Comparison of ENCODE assay signal across 19 cellular contexts in genomic region chr6:158312672-158313397, GRCh38. TPM values are rescaled to one million over a fixed set of nuclear protein-coding genes. Genes with fewer than 3 reads are reported as not detected.
A peak's percentile ranks its signal among the peaks of the same experiment; 100 is the strongest.
DNase-seq lines count a peak whose midpoint lies in the region; ATAC-seq and TF ChIP-seq lines count a peak whose summit lies in the region.
"Had no signal": no experiment of that assay in that cellular context is flagged by ENCODE, and none has a peak within 500 bp of the region (broad histone marks: within the 10 kb centered on the region; RNA-seq: fewer than 3 reads in every experiment).

No MANE protein-coding gene starts in this region.

- no peak for DNase-seq in activated naive CD8-positive, alpha-beta T cell treated with anti-CD3 and anti-CD28 coated beads for 36 hours
- DNase-seq in SK-N-MC (ENCODE audit: low read depth, low spot score) (no peak), coronary artery (ENCODE audit: low spot score) (no peak), ovary (no peak)
- no peak for DNase-seq in CD8-positive, alpha-beta T cell
- DNase-seq: activated CD4-positive, CD25-positive, alpha-beta regulatory T cell treated with anti-CD3 and anti-CD28 coated beads, Interleukin-2, amount 50 U/mL, for 72 hours; activated CD8-positive, alpha-beta memory T cell treated with anti-CD3 and anti-CD28 coated beads for 24 hours; activated T-cell treated with anti-CD3 and anti-CD28 coated beads, Interleukin-2, amount 50 U/mL, for 4 hours; body of pancreas; GOT3; hippocampal formation; NCI-H2029 treated with DMSO at 0.1 percent for 48 hours; stimulated activated CD4-positive, alpha-beta T cell treated with anti-CD3 and anti-CD28 coated beads, Interleukin-12 subunit alpha, Interleukin-12 subunit beta, amount 100 ng/mL, for 4 hours; T1000; uterus had no signal

- H3K9me3 Mint-ChIP-seq in activated naive CD8-positive, alpha-beta T cell (ENCODE audit: low read depth), result peaks cover 4% of the 10 kb centered on the region
- no peaks in the 10 kb centered on the region for H3K9me3 Mint-ChIP-seq in activated naive CD8-positive, alpha-beta T cell treated with anti-CD3 and anti-CD28 coated beads for 36 hours
- H3K9me3 Mint-ChIP-seq in CD8-positive, alpha-beta T cell, result peaks cover 5% of the 10 kb centered on the region

- no peak overlapping the region for H3K4me3 Mint-ChIP-seq in activated naive CD8-positive, alpha-beta T cell
- no peak overlapping the region for H3K4me3 Mint-ChIP-seq in activated naive CD8-positive, alpha-beta T cell treated with anti-CD3 and anti-CD28 coated beads for 36 hours
- H3K4me3 Mint-ChIP-seq in CD8-positive, alpha-beta T cell, result no peak overlapping the region
- H3K4me3 Mint-ChIP-seq: activated T-cell treated with anti-CD3 and anti-CD28 coated beads, Interleukin-2, amount 50 U/mL, for 4 hours had no signal

- intact Hi-C loops in CD8-positive, alpha-beta T cell (cut with DNase I, micrococcal nuclease), result loop anchor here in 1 of 2 experiments (5.0 kb wide), 1 partner anchor 56 kb away; no protein-coding TSS in a partner anchor
- intact Hi-C loops in ovary (cut with DNase I), result no loop called here

- no peaks in the 10 kb centered on the region for H3K27me3 Mint-ChIP-seq in activated naive CD8-positive, alpha-beta T cell
- H3K27me3 Mint-ChIP-seq in activated naive CD8-positive, alpha-beta T cell treated with anti-CD3 and anti-CD28 coated beads for 36 hours, result no peaks in the 10 kb centered on the region
- no peaks in the 10 kb centered on the region for H3K27me3 Mint-ChIP-seq in CD8-positive, alpha-beta T cell (ENCODE audit: low read depth)

- peak overlapping the region; percentile 34 for H3K27ac Mint-ChIP-seq in activated naive CD8-positive, alpha-beta T cell
- no peak overlapping the region for H3K27ac Mint-ChIP-seq in activated naive CD8-positive, alpha-beta T cell treated with anti-CD3 and anti-CD28 coated beads for 36 hours
- no peak overlapping the region for H3K27ac Mint-ChIP-seq in CD8-positive, alpha-beta T cell

- TF ChIP-seq CTCF in CD8-positive, alpha-beta T cell (IDR thresholded peaks at IDR 0.05), result no peak
- no peak for TF ChIP-seq CTCF in coronary artery (IDR thresholded peaks at IDR 0.05)
- TF ChIP-seq CTCF in ovary (IDR thresholded peaks at IDR 0.05), result no peak

- H3K4me1 Mint-ChIP-seq in activated naive CD8-positive, alpha-beta T cell (ENCODE audit: low read depth), result peaks cover 1% of the 10 kb centered on the region
- peaks cover 3% of the 10 kb centered on the region for H3K4me1 Mint-ChIP-seq in activated naive CD8-positive, alpha-beta T cell treated with anti-CD3 and anti-CD28 coated beads for 36 hours
- H3K4me1 Mint-ChIP-seq in CD8-positive, alpha-beta T cell (ENCODE audit: low read depth), result peaks cover 6% of the 10 kb centered on the region

- H3K9ac ChIP-seq in SK-N-MC (ENCODE audit: insufficient read length), result no peak overlapping the region

- 84 to 88% (median 87%) methylated on average over 11 of the region's 11 CpGs for WGBS in ovary, 3 donors

- H3K9me3 ChIP-seq in SK-N-MC (ENCODE audit: low read depth, low read length) (no peaks in the 10 kb centered on the region), ovary (no peaks in the 10 kb centered on the region)
- H3K9me3 ChIP-seq in CD8-positive, alpha-beta T cell (ENCODE audit: low read length), result no peaks in the 10 kb centered on the region
- H3K9me3 ChIP-seq: body of pancreas, uterus had no signal

- TF ChIP-seq EP300 in ovary (IDR thresholded peaks at IDR 0.05), result no peak

- H3K27ac ChIP-seq in SK-N-MC (peak overlapping the region; percentile 57), layer of hippocampus (ENCODE audit: low read depth, low read length) (peak overlapping the region; percentile 39), temporal lobe (ENCODE audit: low read depth, low read length) (peak overlapping the region; percentile 59), coronary artery (no peak overlapping the region), ovary (no peak overlapping the region)
- no peak overlapping the region for H3K27ac ChIP-seq in CD8-positive, alpha-beta T cell (ENCODE audit: low read depth, low read length)
- H3K27ac ChIP-seq: 22Rv1, body of pancreas had no signal

- H3K27me3 ChIP-seq in layer of hippocampus (ENCODE audit: control insufficient read depth, insufficient read depth, low read length) (no peaks in the 10 kb centered on the region), ovary (no peaks in the 10 kb centered on the region)
- no peaks in the 10 kb centered on the region for H3K27me3 ChIP-seq in CD8-positive, alpha-beta T cell (ENCODE audit: insufficient read depth, low read length)
- H3K27me3 ChIP-seq: body of pancreas, uterus had no signal

- POLR2A ChIA-PET in CD8-positive, alpha-beta T cell (lab: Charles Lee), result no interaction called here

- no peak for TF ChIP-seq POLR2A in ovary (IDR thresholded peaks at IDR 0.05)

- no peak for ATAC-seq in CD8-positive, alpha-beta T cell
- ATAC-seq: activated T-cell treated with anti-CD3 and anti-CD28 coated beads, Interleukin-2, amount 50 U/mL, for 4 hours; body of pancreas had no signal

- peaks cover 38% of the 10 kb centered on the region for H3K36me3 Mint-ChIP-seq in activated naive CD8-positive, alpha-beta T cell
- H3K36me3 Mint-ChIP-seq in activated naive CD8-positive, alpha-beta T cell treated with anti-CD3 and anti-CD28 coated beads for 36 hours, result peaks cover 40% of the 10 kb centered on the region
- peaks cover 62% of the 10 kb centered on the region for H3K36me3 Mint-ChIP-seq in CD8-positive, alpha-beta T cell

- H3K4me3 ChIP-seq in SK-N-MC, result no peak overlapping the region
- H3K4me3 ChIP-seq in CD8-positive, alpha-beta T cell (ENCODE audit: low read depth, low read length), result no peak overlapping the region
- H3K4me3 ChIP-seq in coronary artery, result no peak overlapping the region
- no peak overlapping the region for H3K4me3 ChIP-seq in ovary
- H3K4me3 ChIP-seq: body of pancreas, uterus had no signal

- H3K36me3 ChIP-seq in SK-N-MC (ENCODE audit: insufficient read depth, low read length) (peaks cover 45% of the 10 kb centered on the region), ovary (no peaks in the 10 kb centered on the region)
- no peaks in the 10 kb centered on the region for H3K36me3 ChIP-seq in CD8-positive, alpha-beta T cell (ENCODE audit: insufficient read depth, low read length)
- H3K36me3 ChIP-seq: uterus had no signal

- no peaks in the 10 kb centered on the region for H3K4me1 ChIP-seq in CD8-positive, alpha-beta T cell (ENCODE audit: insufficient read depth, low read length)
- H3K4me1 ChIP-seq in ovary (ENCODE audit: insufficient read depth), result no peaks in the 10 kb centered on the region
- H3K4me1 ChIP-seq: body of pancreas, uterus had no signal

- CTCF ChIA-PET in CD8-positive, alpha-beta T cell (lab: Charles Lee), result no interaction called here

RNA-seq across cellular contexts. Expression of gene TULP4, which starts 0.6 kb away (rescaled TPM):
- 10 to 100 TPM; 17.0 TPM for total RNA-seq in activated naive CD8-positive, alpha-beta T cell treated with anti-CD3 and anti-CD28 coated beads for 36 hours
- 769 TPM for total RNA-seq in temporal lobe
- total RNA-seq in CD8-positive, alpha-beta T cell, result 10 to 100 TPM; 73.6 to 78.9 TPM
- 100 to 1,000 TPM in 2 of 7 donors, 10 to 100 TPM in 5; 64.6 to 152 (median 92.9) TPM for total RNA-seq in ovary
- 1 to 10 TPM; 7.5 to 8.5 TPM for polyA plus RNA-seq in ovary

Comparison
In these comparisons a context has a peak if more than half of its experiments do, and no peak if none do; other contexts are left out.
1. H3K27ac ChIP-seq: peak in SK-N-MC (single experiment), layer of hippocampus (single experiment) and temporal lobe (single experiment); none in CD8-positive, alpha-beta T cell (single experiment), coronary artery (0 of 2) and ovary (0 of 2).